ENCODE assay signal across 13 cellular contexts in genomic region chr1:23854568-23854967, GRCh38. TPM values are rescaled to one million over a fixed set of nuclear protein-coding genes. Genes with fewer than 3 reads are reported as not detected.
DNase-seq lines count a peak whose midpoint lies in the region; ATAC-seq, FAIRE-seq and TF ChIP-seq lines count a peak whose summit lies in the region.
"Had no signal": no experiment of that assay in that cellular context is flagged by ENCODE, and none has a peak within 500 bp of the region (broad histone marks: within the 10 kb centered on the region; RNA-seq: fewer than 3 reads in every experiment).

No MANE protein-coding gene starts in this region.

- H3K27ac ChIP-seq in KMS-11 (no peak overlapping the region), GM12878 (ENCODE audit: control insufficient read depth, insufficient read depth) (no peak overlapping the region), osteoblast (ENCODE audit: low read depth, low read length) (no peak overlapping the region)
- H3K27ac ChIP-seq: tibial artery had no signal

- POLR2A ChIA-PET in GM12878 (lab: Charles Lee): no interaction called here

- no peaks in the 10 kb centered on the region for H3K27me3 ChIP-seq in KMS-11 (ENCODE audit: insufficient read depth, low read depth)
- no peaks in the 10 kb centered on the region for H3K27me3 ChIP-seq in GM12878 (replicated peaks in 1 of 2; ENCODE audit: control insufficient read depth in 2 of 2, insufficient read depth in 2 of 2, low read length in 1 of 2)
- no peaks in the 10 kb centered on the region for H3K27me3 ChIP-seq in osteoblast (ENCODE audit: insufficient read depth, low read length)
- H3K27me3 ChIP-seq: tibial artery had no signal

- H3K4me1 Mint-ChIP-seq in activated naive CD4-positive, alpha-beta T cell treated with anti-CD3 and anti-CD28 coated beads, Interleukin-2, amount 10 ng/mL, durations not matched to agents 7 days and 5 days: no peaks in the 10 kb centered on the region

- RAD21 ChIA-PET in GM12878 (lab: Charles Lee; ENCODE audit: unreplicated experiment): interaction anchor here (0.8 to 1.9 kb wide), 5 partner anchors 43 to 83 kb away, joined by 3 to 15 read pairs (median 7); no protein-coding TSS in a partner anchor

- peaks cover 4% of the 10 kb centered on the region for H3K36me3 Mint-ChIP-seq in activated naive CD4-positive, alpha-beta T cell treated with anti-CD3 and anti-CD28 coated beads, Interleukin-2, amount 10 ng/mL, durations not matched to agents 7 days and 5 days

- 26% methylated on average over 2 of the region's 2 CpGs for WGBS in GM12878 (ENCODE audit: insufficient coverage, insufficient replicate concordance, low lambda C conversion rate, missing lambda C conversion rate)

- SMC1A ChIA-PET in GM12878 (lab: Charles Lee; ENCODE audit: uncharacterized antibody, unreplicated experiment): interaction anchor here (0.8 to 2.4 kb wide), 6 partner anchors 11 to 62 kb away, joined by 3 to 29 read pairs (median 4); no protein-coding TSS in a partner anchor

- TF ChIP-seq POLR2A in GM12878 (IDR thresholded peaks at IDR 0.05; ENCODE audit: low read depth, low read length): no peak

- no peak overlapping the region for H3K4me3 Mint-ChIP-seq in activated naive CD4-positive, alpha-beta T cell treated with anti-CD3 and anti-CD28 coated beads, Interleukin-2, amount 10 ng/mL, durations not matched to agents 7 days and 5 days
- H3K4me3 Mint-ChIP-seq: CD8-positive, alpha-beta T cell had no signal

- peak; percentile 29; the same call in 1 of the 2 replicates for TF ChIP-seq CTCF in KMS-11 (conservative IDR thresholded peaks at IDR 0.05; ENCODE audit: low read depth, low read length)
- TF ChIP-seq CTCF in GM12878 (IDR thresholded peaks at IDR 0.05 in 2 of 3, conservative IDR thresholded peaks at IDR 0.05 in 1 of 3; ENCODE audit: control insufficient read depth in 2 of 3, extremely low read depth in 1 of 3, insufficient read depth in 1 of 3, low read depth in 3 of 3, low read length in 3 of 3): peak in 2 of 3 experiments; percentile 20 to 45; a peak in 3 of 6 replicates
- TF ChIP-seq CTCF in osteoblast (IDR thresholded peaks at IDR 0.05; ENCODE audit: extremely low read depth, low read depth, low read length): peak; percentile 26

- no peak overlapping the region for H2AFZ ChIP-seq in KMS-11 (ENCODE audit: low read depth)
- no peak overlapping the region for H2AFZ ChIP-seq in GM12878 (ENCODE audit: control insufficient read depth, low read depth, low read length)
- no peak overlapping the region for H2AFZ ChIP-seq in osteoblast (ENCODE audit: low read length)

- H3K9me3 ChIP-seq in GM12878 (replicated peaks; ENCODE audit: control insufficient read depth, insufficient read depth, low read length): no peaks in the 10 kb centered on the region
- no peaks in the 10 kb centered on the region for H3K9me3 ChIP-seq in osteoblast (ENCODE audit: low read depth, low read length)
- H3K9me3 ChIP-seq: tibial artery had no signal

- H3K27me3 Mint-ChIP-seq in activated naive CD4-positive, alpha-beta T cell treated with anti-CD3 and anti-CD28 coated beads, Interleukin-2, amount 10 ng/mL, durations not matched to agents 7 days and 5 days: no peaks in the 10 kb centered on the region

- peak; percentile 35 for TF ChIP-seq RAD21 in GM12878 (IDR thresholded peaks at IDR 0.05; ENCODE audit: insufficient read depth, low read depth, low read length)

- no peaks in the 10 kb centered on the region for H3K79me2 ChIP-seq in KMS-11 (ENCODE audit: insufficient read depth, low read depth)
- H3K79me2 ChIP-seq in GM12878 (ENCODE audit: control insufficient read depth, insufficient read depth, low read length): no peaks in the 10 kb centered on the region; the same call in 1 of the 2 replicates
- H3K79me2 ChIP-seq in osteoblast (ENCODE audit: insufficient read depth, low read length): no peaks in the 10 kb centered on the region

- no peaks in the 10 kb centered on the region for H3K9me3 Mint-ChIP-seq in activated naive CD4-positive, alpha-beta T cell treated with anti-CD3 and anti-CD28 coated beads, Interleukin-2, amount 10 ng/mL, durations not matched to agents 7 days and 5 days
- H3K9me3 Mint-ChIP-seq: CD8-positive, alpha-beta T cell had no signal

- CTCF ChIA-PET in activated naive CD4-positive, alpha-beta T cell treated with anti-CD3 and anti-CD28 coated beads, Interleukin-2, amount 10 ng/mL, durations not matched to agents 7 days and 5 days (lab: Charles Lee): interaction anchor here (0.8 to 2.8 kb wide), 5 partner anchors 9 to 83 kb away, joined by 3 to 21 read pairs (median 3); no protein-coding TSS in a partner anchor
- CTCF ChIA-PET in GM12878 (lab: Yijun Ruan, JAX): interaction anchor here (0.6 to 3.4 kb wide), 15 partner anchors 9 to 83 kb away, joined by 3 to 44 read pairs (median 4); no protein-coding TSS in a partner anchor

- peak; percentile 27 for DNase-seq in activated naive CD4-positive, alpha-beta T cell treated with anti-CD3 and anti-CD28 coated beads, Interleukin-2, amount 10 ng/mL, durations not matched to agents 7 days and 5 days
- no peak for DNase-seq in activated naive CD4-positive, alpha-beta T cell treated with anti-CD3 and anti-CD28 coated beads, Interleukin-2, amount 50 U/mL, for 16 hours
- no peak for DNase-seq in GM12878 (ENCODE audit: low read depth, low spot score)
- no peak for DNase-seq in osteoblast (ENCODE audit: insufficient read length, low spot score, missing footprints)
- DNase-seq in posterior vena cava (ENCODE audit: low spot score): no peak
- no peak for DNase-seq in NCI-H1048 (lab: John Stamatoyannopoulos, UW)
- DNase-seq: amniotic stem cell; CD8-positive, alpha-beta T cell; NCI-H526 treated with DMSO at 0.1 percent for 48 hours; stimulated activated CD4-positive, alpha-beta T cell treated with anti-CD3 and anti-CD28 coated beads, Interleukin-4, amount 100 ng/mL, for 4 hours; tibial artery had no signal

- no peaks in the 10 kb centered on the region for H3K36me3 ChIP-seq in KMS-11 (ENCODE audit: insufficient read depth)
- peaks cover 1 to 4% of the 10 kb centered on the region in 2 experiments for H3K36me3 ChIP-seq in GM12878 (ENCODE audit: control insufficient read depth in 2 of 2, insufficient read depth in 2 of 2, low read length in 1 of 2)
- no peaks in the 10 kb centered on the region for H3K36me3 ChIP-seq in osteoblast (ENCODE audit: insufficient read depth, low read length)

- no peak for TF ChIP-seq EP300 in GM12878 (IDR thresholded peaks at IDR 0.05; ENCODE audit: borderline replicate concordance in 1 of 2, control insufficient read depth in 1 of 2, low read depth in 2 of 2, low read length in 2 of 2)

- H3K4me1 ChIP-seq in KMS-11 (ENCODE audit: low read depth, poor library complexity, severe bottlenecking) (no peaks in the 10 kb centered on the region), GM12878 (ENCODE audit: control insufficient read depth, insufficient read depth, low read length) (no peaks in the 10 kb centered on the region), osteoblast (ENCODE audit: insufficient read depth, low read length) (no peaks in the 10 kb centered on the region)
- H3K4me1 ChIP-seq: tibial artery had no signal

- no peak overlapping the region for H3K27ac Mint-ChIP-seq in activated naive CD4-positive, alpha-beta T cell treated with anti-CD3 and anti-CD28 coated beads, Interleukin-2, amount 10 ng/mL, durations not matched to agents 7 days and 5 days
- H3K27ac Mint-ChIP-seq: CD8-positive, alpha-beta T cell had no signal

- H3K4me3 ChIP-seq in KMS-11 (IDR thresholded peaks at IDR 0.05; ENCODE audit: insufficient read depth, low read depth, low read length) (no peak overlapping the region), GM12878 (no peak overlapping the region), osteoblast (ENCODE audit: insufficient read depth, low read length) (no peak overlapping the region)
- H3K4me3 ChIP-seq: tibial artery had no signal

- H4K20me1 ChIP-seq in KMS-11 (ENCODE audit: insufficient read depth): no peaks in the 10 kb centered on the region
- no peaks in the 10 kb centered on the region for H4K20me1 ChIP-seq in GM12878 (ENCODE audit: control insufficient read depth, insufficient read depth)
- no peaks in the 10 kb centered on the region for H4K20me1 ChIP-seq in osteoblast (ENCODE audit: insufficient read depth, low read length)

- H3K4me2 ChIP-seq in KMS-11 (no peak overlapping the region), GM12878 (ENCODE audit: control insufficient read depth, insufficient read depth) (no peak overlapping the region), osteoblast (ENCODE audit: insufficient read depth, low read length) (no peak overlapping the region)

- no TSS peak for BruUV-seq in GM12878 (replicated peaks; lab: Mats Ljungman, UMichigan)

- in situ Hi-C loops in GM12878 (cut with MboI): no loop called here

- ATAC-seq in GM12878 (peak; percentile 68), HG02970 (IDR thresholded peaks at IDR 0.05; ENCODE audit: low FRiP score, unreplicated experiment) (no peak)
- ATAC-seq: CD8-positive, alpha-beta T cell had no signal

- FAIRE-seq in GM12878 (lab: Jason Lieb, UNC): no peak

- intact Hi-C loops in GM12878 (cut with micrococcal nuclease; ENCODE audit: unreplicated experiment) (loop anchor here (1.0 to 5.0 kb wide), 2 partner anchors 43 to 172 kb away; no protein-coding TSS in a partner anchor), posterior vena cava (cut with DNase I) (no loop called here)

- no peak overlapping the region for H3K9ac ChIP-seq in KMS-11
- H3K9ac ChIP-seq in GM12878 (ENCODE audit: control insufficient read depth, insufficient read depth, low read length): no peak overlapping the region

RNA-seq across cellular contexts. Expression of gene FUCA1, which starts 13.5 kb away (rescaled TPM):
- total RNA-seq in GM12878 (2013; cell fraction: nucleolus; rRNA removed): 37.5 and 45.4 TPM in 2 replicates
- 53.7 and 59.5 TPM in 2 replicates for total RNA-seq in GM12878 (2014; rRNA removed)
- total RNA-seq in GM12878 (2014; rRNA removed; fragmentation: Illumina TruSeq; extraction: Trizol): 51.4 and 54.4 TPM in 2 replicates
- total RNA-seq in GM12878 (2021): 41.3 and 42.4 TPM in 2 replicates
- polyA plus RNA-seq in GM12878 (2011; ENCODE audit: low read depth): 40.3 TPM
- polyA plus RNA-seq in GM12878 (2011; rRNA removed): 51.6 and 65.1 TPM in 2 replicates
- polyA plus RNA-seq in GM12878 (2011; cell fraction: cytosol; rRNA removed): 31.8 and 33.0 TPM in 2 replicates
- polyA plus RNA-seq in GM12878 (2011; cell fraction: nucleus; rRNA removed): 19.2 and 22.0 TPM in 2 replicates
- 39.7 and 51.5 TPM in 2 replicates for polyA plus RNA-seq in GM12878 (2012)
- polyA plus RNA-seq in GM12878 (2014; fragmentation: Illumina TruSeq; extraction: Trizol): 55.9 and 61.5 TPM in 2 replicates
- polyA plus RNA-seq in GM12878 (2014; fragmentation: Nextera tagmentation; extraction: Ambion mirVana): 10 to 100 TPM; 33.3 to 41.8 TPM
- 39.6 and 49.9 TPM in 2 replicates for polyA plus RNA-seq in GM12878 (2014; rRNA removed)
- 100 to 1,000 TPM; 112 to 117 TPM for polyA plus RNA-seq in GM12878 (2016; fragmentation: Nextera tagmentation; extraction: Ambion mirVana)
- 29.6 and 35.9 TPM in 2 replicates for polyA minus RNA-seq in GM12878 (2011; rRNA and poly(A)+ RNA removed)
- 10.7 and 11.8 TPM in 2 replicates for polyA minus RNA-seq in GM12878 (2011; cell fraction: cytosol; rRNA and poly(A)+ RNA removed)
- polyA minus RNA-seq in GM12878 (2011; cell fraction: nucleus; rRNA and poly(A)+ RNA removed): 5.4 and 9.6 TPM in 2 replicates
- total RNA-seq in osteoblast: 31.2 and 34.7 TPM in 2 replicates
- 10 to 100 TPM; 13.8 to 27.9 TPM for total RNA-seq in posterior vena cava

RNA-seq across cellular contexts. Expression of gene HMGCL, which starts 29.3 kb away (rescaled TPM):
- total RNA-seq in GM12878 (2013; cell fraction: nucleolus; rRNA removed): 49.0 and 49.4 TPM in 2 replicates
- 34.2 and 35.9 TPM in 2 replicates for total RNA-seq in GM12878 (2014; rRNA removed)
- total RNA-seq in GM12878 (2014; rRNA removed; fragmentation: Illumina TruSeq; extraction: Trizol): 29.4 and 34.0 TPM in 2 replicates
- 29.4 and 33.1 TPM in 2 replicates for total RNA-seq in GM12878 (2021)
- 32.9 TPM for polyA plus RNA-seq in GM12878 (2011; ENCODE audit: low read depth)
- polyA plus RNA-seq in GM12878 (2011; rRNA removed): 30.6 and 35.5 TPM in 2 replicates
- 35.9 and 40.0 TPM in 2 replicates for polyA plus RNA-seq in GM12878 (2011; cell fraction: cytosol; rRNA removed)
- 21.1 and 28.7 TPM in 2 replicates for polyA plus RNA-seq in GM12878 (2011; cell fraction: nucleus; rRNA removed)
- 32.2 and 51.7 TPM in 2 replicates for polyA plus RNA-seq in GM12878 (2012)
- 28.0 and 34.2 TPM in 2 replicates for polyA plus RNA-seq in GM12878 (2014; fragmentation: Illumina TruSeq; extraction: Trizol)
- 100 to 1,000 TPM in 1 of 2 experiments, 10 to 100 TPM in 1; 75.9 to 127 TPM for polyA plus RNA-seq in GM12878 (2014; fragmentation: Nextera tagmentation; extraction: Ambion mirVana)
- polyA plus RNA-seq in GM12878 (2014; rRNA removed): 32.1 and 37.3 TPM in 2 replicates
- 10 to 100 TPM; 40.1 to 40.5 TPM for polyA plus RNA-seq in GM12878 (2016; fragmentation: Nextera tagmentation; extraction: Ambion mirVana)
- polyA minus RNA-seq in GM12878 (2011; rRNA and poly(A)+ RNA removed): 25.5 and 28.4 TPM in 2 replicates
- 6.3 and 8.2 TPM in 2 replicates for polyA minus RNA-seq in GM12878 (2011; cell fraction: cytosol; rRNA and poly(A)+ RNA removed)
- polyA minus RNA-seq in GM12878 (2011; cell fraction: nucleus; rRNA and poly(A)+ RNA removed): 8.8 and 12.3 TPM in 2 replicates
- 36.5 and 39.8 TPM in 2 replicates for total RNA-seq in osteoblast
- 10 to 100 TPM; 23.1 to 27.4 TPM for total RNA-seq in posterior vena cava

RNA-seq across cellular contexts. Expression of gene GALE, which starts 54.0 kb away (rescaled TPM):
- total RNA-seq in GM12878 (2013; cell fraction: nucleolus; rRNA removed): 22.6 and 31.0 TPM in 2 replicates
- total RNA-seq in GM12878 (2014; rRNA removed) (46.8 and 51.6 TPM in 2 replicates), GM12878 (2014; rRNA removed; fragmentation: Illumina TruSeq; extraction: Trizol) (24.2 and 27.6 TPM in 2 replicates), GM12878 (2021) (41.7 and 47.5 TPM in 2 replicates), osteoblast (11.8 and 13.4 TPM in 2 replicates), posterior vena cava (10 to 100 TPM; 15.2 to 18.4 TPM)
- polyA plus RNA-seq in GM12878 (2011; ENCODE audit: low read depth): 11.5 TPM
- polyA plus RNA-seq in GM12878 (2011; rRNA removed) (14.5 and 23.8 TPM in 2 replicates), GM12878 (2014; fragmentation: Illumina TruSeq; extraction: Trizol) (23.6 and 34.0 TPM in 2 replicates), GM12878 (2014; fragmentation: Nextera tagmentation; extraction: Ambion mirVana) (1 to 10 TPM; 4.2 to 10.0 TPM), GM12878 (2014; rRNA removed) (50.2 and 50.8 TPM in 2 replicates), GM12878 (2016; fragmentation: Nextera tagmentation; extraction: Ambion mirVana) (10 to 100 TPM; 72.2 to 93.7 TPM)
- 35.5 and 41.5 TPM in 2 replicates for polyA plus RNA-seq in GM12878 (2011; cell fraction: cytosol; rRNA removed)
- polyA plus RNA-seq in GM12878 (2011; cell fraction: nucleus; rRNA removed): 46.5 and 47.9 TPM in 2 replicates
- polyA plus RNA-seq in GM12878 (2012): 21.1 and 26.8 TPM in 2 replicates
- polyA minus RNA-seq in GM12878 (2011; rRNA and poly(A)+ RNA removed): 10.7 and 20.4 TPM in 2 replicates
- 10.0 and 10.7 TPM in 2 replicates for polyA minus RNA-seq in GM12878 (2011; cell fraction: cytosol; rRNA and poly(A)+ RNA removed)
- 7.7 and 12.5 TPM in 2 replicates for polyA minus RNA-seq in GM12878 (2011; cell fraction: nucleus; rRNA and poly(A)+ RNA removed)

RNA-seq across cellular contexts. Expression of gene CNR2, which starts 58.6 kb away (rescaled TPM):
- total RNA-seq in GM12878 (2013; cell fraction: nucleolus; rRNA removed): 18.1 and 19.7 TPM in 2 replicates
- total RNA-seq in GM12878 (2014; rRNA removed) (19.2 and 19.8 TPM in 2 replicates), GM12878 (2014; rRNA removed; fragmentation: Illumina TruSeq; extraction: Trizol) (18.9 and 19.5 TPM in 2 replicates), GM12878 (2021) (13.6 and 15.1 TPM in 2 replicates), osteoblast (not detected in 2 replicates), posterior vena cava (under 1 TPM; 0.05 to 0.14 TPM)
- polyA plus RNA-seq in GM12878 (2011; ENCODE audit: low read depth): 3.5 TPM
- polyA plus RNA-seq in GM12878 (2011; rRNA removed) (0.40 and 0.46 TPM in 2 replicates), GM12878 (2014; fragmentation: Illumina TruSeq; extraction: Trizol) (12.8 and 13.5 TPM in 2 replicates), GM12878 (2014; fragmentation: Nextera tagmentation; extraction: Ambion mirVana) (10 to 100 TPM in 1 of 2 experiments, 1 to 10 TPM in 1; 9.8 to 12.3 TPM), GM12878 (2014; rRNA removed) (10.3 and 11.2 TPM in 2 replicates), GM12878 (2016; fragmentation: Nextera tagmentation; extraction: Ambion mirVana) (10 to 100 TPM; 11.9 to 12.2 TPM)
- 0.45 and 0.52 TPM in 2 replicates for polyA plus RNA-seq in GM12878 (2011; cell fraction: cytosol; rRNA removed)
- 0.38 and 0.54 TPM in 2 replicates for polyA plus RNA-seq in GM12878 (2011; cell fraction: nucleus; rRNA removed)
- polyA plus RNA-seq in GM12878 (2012): 5.1 and 6.4 TPM in 2 replicates
- polyA minus RNA-seq in GM12878 (2011; rRNA and poly(A)+ RNA removed): 0.59 and 1.1 TPM in 2 replicates
- 0.21 TPM in 1 of 2 replicates, not detected in the other for polyA minus RNA-seq in GM12878 (2011; cell fraction: cytosol; rRNA and poly(A)+ RNA removed)
- polyA minus RNA-seq in GM12878 (2011; cell fraction: nucleus; rRNA and poly(A)+ RNA removed): 0.24 and 0.38 TPM in 2 replicates
